8 cellular contexts compared by ENCODE assay signal in the genomic region with DNA sequence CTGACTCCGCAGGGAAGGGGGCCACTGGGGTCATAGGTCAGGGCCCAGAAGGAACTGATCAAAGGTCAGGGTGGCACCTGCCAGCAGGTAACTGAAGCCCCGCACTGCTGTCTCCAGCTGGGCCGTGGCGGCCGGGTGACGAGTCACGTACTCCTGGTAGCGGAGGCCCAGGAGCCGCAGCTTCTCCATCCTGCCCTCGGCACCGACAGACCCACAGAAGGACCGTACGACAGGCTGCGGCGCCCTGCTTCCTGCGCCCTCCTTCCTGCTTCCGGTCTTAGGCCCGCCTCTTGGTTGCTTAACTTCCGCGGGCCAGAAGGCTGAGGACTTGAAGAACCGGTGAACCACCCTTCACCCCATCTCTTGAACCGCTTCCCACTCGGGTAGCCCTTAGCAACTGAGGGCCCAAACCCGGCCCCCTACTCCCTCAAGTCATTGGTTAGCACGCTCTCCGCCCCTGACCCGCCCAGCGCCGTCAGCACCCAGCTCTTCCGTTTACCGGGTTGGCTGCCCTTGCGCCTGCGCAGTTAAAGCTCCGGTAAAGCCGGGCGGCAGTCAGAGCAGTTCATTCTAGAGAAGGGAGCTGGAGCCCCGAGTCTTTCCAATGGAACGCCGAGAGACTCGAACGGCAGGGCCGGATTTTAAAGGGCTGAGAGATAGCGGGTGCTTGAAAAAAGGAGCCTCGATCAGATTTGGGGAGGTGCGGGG. TPM values are rescaled to one million over a fixed set of nuclear protein-coding genes. Genes with fewer than 3 reads are reported as not detected.
DNase-seq lines count a peak whose midpoint lies in the region; ATAC-seq and TF ChIP-seq lines count a peak whose summit lies in the region.

A gene (minus strand): TSS at position 255 of the 708 bp plus-strand sequence. CDS start 66 bp downstream, at position 189.

- TSS peak; percentile 95 for BruUV-seq in PC-3 (replicated peaks; lab: Mats Ljungman, UMichigan)

- H3K9me2 ChIP-seq in PC-3 (replicated peaks; ENCODE audit: low read length) = no peaks in the 10 kb centered on the region

- CTCF ChIA-PET in PC-3 (lab: Charles Lee) = interaction anchor here (0.5 kb wide), 1 partner anchor 1537 kb away, joined by 9 read pairs; no protein-coding TSS in a partner anchor

- ATAC-seq in GM21576 (IDR thresholded peaks at IDR 0.05; ENCODE audit: unreplicated experiment) (peak; percentile 88), PC-3 (peak; percentile 83)

- peak within 1 kb of the TSS; percentile 98 for H3K4me2 ChIP-seq in PC-3 (ENCODE audit: low read length)

- H3K79me2 ChIP-seq in PC-3 (ENCODE audit: low read length) = peaks cover 14% of the 10 kb centered on the region

- peak within 1 kb of the TSS; percentile 82 for H3K9ac ChIP-seq in PC-3 (ENCODE audit: low read length)

- POLR2A ChIA-PET in PC-3 (lab: Charles Lee; ENCODE audit: unreplicated experiment) = interaction anchor here (0.5 kb wide), 1 partner anchor 71 kb away, joined by 5 read pairs; a partner anchor contains a TSS

- DNase-seq in DMS114 treated with DMSO at 0.1 percent for 48 hours (lab: John Stamatoyannopoulos, UW; ENCODE audit: unreplicated experiment) (peak; percentile 92), PC-3 (peak; percentile 96), activated T-cell treated with anti-CD3 and anti-CD28 coated beads for 48 hours (ENCODE audit: low read depth) (peak; percentile 92), epithelial cell of proximal tubule (ENCODE audit: low read depth) (peak; percentile 94), mucosa of gallbladder (ENCODE audit: low spot score) (peak; percentile 98)
- peak; percentile 84 to 86 for DNase-seq in stimulated activated CD8-positive, alpha-beta memory T cell treated with anti-CD3 and anti-CD28 coated beads, Interleukin-4, amount 100 ng/mL, for 4 hours (ENCODE audit: low read depth in 2 of 2, low spot score in 1 of 2)

- no peaks in the 10 kb centered on the region for H3K9me3 ChIP-seq in PC-3 (ENCODE audit: low read length)

- no peaks in the 10 kb centered on the region for H3K27me3 ChIP-seq in PC-3 (ENCODE audit: low read length)

- H2AFZ ChIP-seq in PC-3 (ENCODE audit: low read length) = peak within 1 kb of the TSS; percentile 94

- TF ChIP-seq CTCF in PC-3 (conservative IDR thresholded peaks at IDR 0.05; ENCODE audit: low read depth, low read length) = no peak
- TF ChIP-seq CTCF in epithelial cell of proximal tubule (conservative IDR thresholded peaks at IDR 0.05; ENCODE audit: low read depth, low read length) = no peak

- no peaks in the 10 kb centered on the region for H3F3A ChIP-seq in PC-3 (ENCODE audit: low read length, unreplicated experiment)

- H3K27ac ChIP-seq in PC-3 (ENCODE audit: low read length) = peak within 1 kb of the TSS; percentile 69

- no peaks in the 10 kb centered on the region; the same call in 1 of the 2 replicates for H3K36me3 ChIP-seq in PC-3 (ENCODE audit: low read depth, low read length)

- H3K4me3 ChIP-seq in PC-3 (ENCODE audit: low read length) (peak within 1 kb of the TSS; percentile 96), epithelial cell of proximal tubule (ENCODE audit: low read depth, low read length) (peak within 1 kb of the TSS; percentile 98)

- intact Hi-C loops in PC-3 (cut with micrococcal nuclease) = loop anchor here (1.0 to 2.0 kb wide), 4 partner anchors 37 to 74 kb away; a partner anchor contains a TSS

- TF ChIP-seq RAD21 in Ishikawa (IDR thresholded peaks at IDR 0.05; ENCODE audit: low read depth) = 0 out of 2 replicates have a peak, but pooled peaks have one; percentile 1

- no peaks in the 10 kb centered on the region for H4K20me1 ChIP-seq in PC-3 (ENCODE audit: low read length)

- H3K4me1 ChIP-seq in PC-3 (ENCODE audit: insufficient read depth, low read length) = peaks cover 3% of the 10 kb centered on the region; the same call in 1 of the 2 replicates

- 0 out of 2 replicates have a peak, but pooled peaks have one; percentile 25 for TF ChIP-seq EP300 in Ishikawa (IDR thresholded peaks at IDR 0.05; ENCODE audit: borderline replicate concordance)

TF ChIP-seq in Ishikawa, 13 proteins besides CTCF, POLR2A, EP300 and RAD21:
- peak; percentile 53 for TF ChIP-seq NFIC (IDR thresholded peaks at IDR 0.05)
- peak; percentile 70 for TF ChIP-seq TAF1 (IDR thresholded peaks at IDR 0.05; ENCODE audit: low read depth)
- TF ChIP-seq, protein P1, sequence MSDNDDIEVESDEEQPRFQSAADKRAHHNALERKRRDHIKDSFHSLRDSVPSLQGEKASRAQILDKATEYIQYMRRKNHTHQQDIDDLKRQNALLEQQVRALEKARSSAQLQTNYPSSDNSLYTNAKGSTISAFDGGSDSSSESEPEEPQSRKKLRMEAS (IDR thresholded peaks at IDR 0.05) = peak; percentile 59
- TF ChIP-seq CREB1 (IDR thresholded peaks at IDR 0.05; ENCODE audit: low read depth) = peak; percentile 27; the same call in 1 of the 2 replicates
- peak; percentile 98 for TF ChIP-seq CEBPB (IDR thresholded peaks at IDR 0.05)
- TF ChIP-seq TEAD4 (IDR thresholded peaks at IDR 0.05) = no peak
- peak; percentile 54; the same call in 1 of the 2 replicates for TF ChIP-seq FOXM1 (IDR thresholded peaks at IDR 0.05; ENCODE audit: borderline replicate concordance, low read depth)
- TF ChIP-seq ZBTB7A (IDR thresholded peaks at IDR 0.05; ENCODE audit: low read depth) = 0 out of 2 replicates have a peak, but pooled peaks have one; percentile 13
- TF ChIP-seq, protein P2, sequence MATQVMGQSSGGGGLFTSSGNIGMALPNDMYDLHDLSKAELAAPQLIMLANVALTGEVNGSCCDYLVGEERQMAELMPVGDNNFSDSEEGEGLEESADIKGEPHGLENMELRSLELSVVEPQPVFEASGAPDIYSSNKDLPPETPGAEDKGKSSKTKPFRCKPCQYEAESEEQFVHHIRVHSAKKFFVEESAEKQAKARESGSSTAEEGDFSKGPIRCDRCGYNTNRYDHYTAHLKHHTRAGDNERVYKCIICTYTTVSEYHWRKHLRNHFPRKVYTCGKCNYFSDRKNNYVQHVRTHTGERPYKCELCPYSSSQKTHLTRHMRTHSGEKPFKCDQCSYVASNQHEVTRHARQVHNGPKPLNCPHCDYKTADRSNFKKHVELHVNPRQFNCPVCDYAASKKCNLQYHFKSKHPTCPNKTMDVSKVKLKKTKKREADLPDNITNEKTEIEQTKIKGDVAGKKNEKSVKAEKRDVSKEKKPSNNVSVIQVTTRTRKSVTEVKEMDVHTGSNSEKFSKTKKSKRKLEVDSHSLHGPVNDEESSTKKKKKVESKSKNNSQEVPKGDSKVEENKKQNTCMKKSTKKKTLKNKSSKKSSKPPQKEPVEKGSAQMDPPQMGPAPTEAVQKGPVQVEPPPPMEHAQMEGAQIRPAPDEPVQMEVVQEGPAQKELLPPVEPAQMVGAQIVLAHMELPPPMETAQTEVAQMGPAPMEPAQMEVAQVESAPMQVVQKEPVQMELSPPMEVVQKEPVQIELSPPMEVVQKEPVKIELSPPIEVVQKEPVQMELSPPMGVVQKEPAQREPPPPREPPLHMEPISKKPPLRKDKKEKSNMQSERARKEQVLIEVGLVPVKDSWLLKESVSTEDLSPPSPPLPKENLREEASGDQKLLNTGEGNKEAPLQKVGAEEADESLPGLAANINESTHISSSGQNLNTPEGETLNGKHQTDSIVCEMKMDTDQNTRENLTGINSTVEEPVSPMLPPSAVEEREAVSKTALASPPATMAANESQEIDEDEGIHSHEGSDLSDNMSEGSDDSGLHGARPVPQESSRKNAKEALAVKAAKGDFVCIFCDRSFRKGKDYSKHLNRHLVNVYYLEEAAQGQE (IDR thresholded peaks at IDR 0.05; ENCODE audit: low read depth) = no peak
- peak; percentile 45; the same call in 1 of the 2 replicates for TF ChIP-seq TCF12 (IDR thresholded peaks at IDR 0.05; ENCODE audit: low read depth)
- TF ChIP-seq EGR1 (IDR thresholded peaks at IDR 0.05) = no peak
- TF ChIP-seq YY1 (IDR thresholded peaks at IDR 0.05; ENCODE audit: low read depth) = no peak
- TF ChIP-seq, protein P3, sequence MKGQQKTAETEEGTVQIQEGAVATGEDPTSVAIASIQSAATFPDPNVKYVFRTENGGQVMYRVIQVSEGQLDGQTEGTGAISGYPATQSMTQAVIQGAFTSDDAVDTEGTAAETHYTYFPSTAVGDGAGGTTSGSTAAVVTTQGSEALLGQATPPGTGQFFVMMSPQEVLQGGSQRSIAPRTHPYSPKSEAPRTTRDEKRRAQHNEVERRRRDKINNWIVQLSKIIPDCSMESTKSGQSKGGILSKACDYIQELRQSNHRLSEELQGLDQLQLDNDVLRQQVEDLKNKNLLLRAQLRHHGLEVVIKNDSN (IDR thresholded peaks at IDR 0.05) = no peak

RNA-seq across cellular contexts. Expression of the gene that starts here (rescaled TPM):
- total RNA-seq in PC-3 (2014; rRNA removed) (43.5 and 56.7 TPM in 2 replicates), epithelial cell of proximal tubule (23.4 and 24.3 TPM in 2 replicates), mucosa of gallbladder (31.4 TPM)

Comparison
In these comparisons a context has a peak if more than half of its experiments do, and no peak if none do; other contexts are left out.
1. Peak in every context shown above with its lines: DNase-seq, ATAC-seq, H3K4me3 ChIP-seq and H3K27ac ChIP-seq.